1 cellular context compared by ENCODE assay signal in genomic region chr15:78866824-78867223, GRCh38.
TF ChIP-seq lines count a peak whose summit lies in the region.

No MANE protein-coding gene starts in this region.

TF ChIP-seq in K562, 482 proteins besides CTCF, POLR2A, EP300 and RAD21:
- TF ChIP-seq FOXJ2 (tag; IDR thresholded peaks at IDR 0.05) (no peak), NR0B1 (IDR thresholded peaks at IDR 0.05; ENCODE audit: partially characterized antibody) (no peak), RFX1 (IDR thresholded peaks at IDR 0.05) (peak; percentile 28; the same call in 1 of the 2 replicates), THRB (CRISPR knock-in tag; conservative IDR thresholded peaks at IDR 0.05) (no peak), ZNF766 (CRISPR knock-in tag; conservative IDR thresholded peaks at IDR 0.05) (no peak), ZBTB49 (CRISPR knock-in tag; IDR thresholded peaks at IDR 0.05; ENCODE audit: borderline replicate concordance) (no peak), ZNF696 (CRISPR knock-in tag; conservative IDR thresholded peaks at IDR 0.05) (no peak), SMAD2 (IDR thresholded peaks at IDR 0.05; ENCODE audit: low read depth, low read length) (no peak)
TF ChIP-seq in K562: peak in this region for 1.
